In genomic region chr17:81599719-81600486, GRCh38 we compare ENCODE assay signal across 1 cellular context.
TF ChIP-seq lines count a peak whose summit lies in the region.

No MANE protein-coding gene starts in this region.

TF ChIP-seq in GM23338, 12 proteins besides CTCF, POLR2A, EP300 and RAD21 (continued from another document):
- TF ChIP-seq ZNF462 (CRISPR knock-in tag; IDR thresholded peaks at IDR 0.05): no peak
- TF ChIP-seq ZNF331 (CRISPR knock-in tag; IDR thresholded peaks at IDR 0.05; ENCODE audit: low read depth): no peak
- TF ChIP-seq STAT1 (IDR thresholded peaks at IDR 0.05; ENCODE audit: unreplicated experiment): no peak
